Comparison of ENCODE assay signal across 26 cellular contexts in the genomic region with DNA sequence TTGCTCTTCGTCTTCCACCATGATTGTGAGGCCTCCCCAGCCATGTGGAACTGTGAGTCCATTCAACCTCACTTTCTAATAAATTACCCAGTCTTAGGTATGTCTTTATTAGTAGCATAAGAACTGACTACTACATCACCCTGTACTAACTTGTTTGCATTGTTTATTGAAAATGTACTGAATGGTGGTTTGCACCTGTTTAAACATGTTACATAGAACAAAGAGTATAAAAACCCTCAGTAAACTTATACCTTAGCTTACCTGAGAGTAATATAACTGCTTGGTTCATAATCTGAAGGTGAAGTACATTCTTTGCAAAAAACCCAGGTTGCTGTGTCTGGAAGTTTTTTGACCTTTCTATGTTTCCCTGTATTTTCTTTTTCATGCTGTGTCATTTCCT.
"Had no signal": no experiment of that assay in that cellular context is flagged by ENCODE, and none has a peak within 500 bp of the region (broad histone marks: within the 10 kb centered on the region; RNA-seq: fewer than 3 reads in every experiment).

No MANE protein-coding gene starts in this region.

- H3K36me3 ChIP-seq: neutrophil, thoracic aorta had no signal

- H3K4me3 ChIP-seq: skin epidermis, thoracic aorta had no signal

- FAIRE-seq: keratinocyte, urothelium cell line had no signal

- H3K9me3 ChIP-seq: neutrophil, thoracic aorta had no signal

- ATAC-seq: activated CD4-positive, alpha-beta T cell treated with anti-CD3 and anti-CD28 coated beads for 36 hours; activated naive CD4-positive, alpha-beta T cell treated with anti-CD3 and anti-CD28 coated beads, Interleukin-2, amount 50 U/mL, for 72 hours; activated T-cell treated with anti-CD3 and anti-CD28 coated beads, Interleukin-2, amount 50 U/mL, for 72 hours; left cardiac atrium; sciatic nerve; stimulated activated effector memory CD8-positive, alpha-beta T cell treated with anti-CD3 and anti-CD28 coated beads, Interleukin-12 subunit alpha, Interleukin-12 subunit beta, amount 100 ng/mL, for 72 hours had no signal

- H3K27me3 ChIP-seq: neutrophil had no signal

- DNase-seq: activated CD4-positive, alpha-beta T cell treated with anti-CD3 and anti-CD28 coated beads for 36 hours; activated CD4-positive, CD25-positive, alpha-beta regulatory T cell; activated naive CD4-positive, alpha-beta T cell; activated T-cell treated with anti-CD3 and anti-CD28 coated beads for 4 hours; activated T-cell treated with anti-CD3 and anti-CD28 coated beads, Interleukin-2, amount 50 U/mL, for 72 hours; dermis blood vessel endothelial cell; effector CD4-positive, alpha-beta T cell; erythroblast; head of caudate nucleus; hippocampal formation; left cardiac atrium; mammary epithelial cell; naive B cell; nephron progenitor cell; retina; stimulated activated CD4-positive, alpha-beta T cell treated with anti-CD3 and anti-CD28 coated beads, Interleukin-12 subunit alpha, Interleukin-12 subunit beta, amount 100 ng/mL, for 4 hours; stimulated activated CD4-positive, alpha-beta T cell treated with anti-CD3 and anti-CD28 coated beads, Interleukin-4, amount 100 ng/mL, for 24 hours; trophoblast cell had no signal

- H3K27ac ChIP-seq: neutrophil, skin epidermis, thoracic aorta had no signal
